13 cellular contexts compared by ENCODE assay signal in the genomic region with DNA sequence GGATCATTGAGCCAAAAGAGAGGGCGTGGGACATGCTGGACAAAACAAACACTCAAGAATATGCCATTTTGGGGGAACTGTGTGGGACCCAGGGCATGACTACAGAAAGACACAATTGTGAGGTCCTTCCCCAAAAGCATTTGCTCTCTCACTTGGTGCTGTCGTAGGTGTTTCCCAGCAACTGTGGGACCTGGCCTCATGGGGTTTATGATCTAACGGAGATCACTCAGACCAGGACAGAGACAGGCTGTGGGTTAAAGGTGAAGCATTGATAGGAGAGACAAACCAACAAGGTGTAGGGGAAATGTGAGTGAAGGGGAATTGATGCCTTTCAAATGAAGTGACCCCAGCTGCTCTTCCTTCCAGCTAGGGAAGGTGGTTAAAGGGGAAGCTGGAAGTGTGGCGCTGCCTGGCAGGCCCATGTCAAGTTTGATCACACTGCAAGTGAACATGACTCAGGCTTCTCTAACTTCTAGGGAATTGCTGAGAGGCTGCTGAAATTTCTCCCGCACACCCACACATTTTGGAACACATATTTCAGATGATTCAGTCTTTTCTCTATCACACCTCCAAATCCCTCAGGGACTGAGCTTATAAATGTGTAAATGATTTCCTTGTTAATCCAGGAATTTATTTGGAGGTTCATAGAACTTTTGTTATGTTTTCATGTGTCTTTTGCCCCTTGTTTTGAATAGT. TPM values are rescaled to one million over a fixed set of nuclear protein-coding genes. Genes with fewer than 3 reads are reported as not detected.
A peak's percentile ranks its signal among the peaks of the same experiment; 100 is the strongest.
DNase-seq lines count a peak whose midpoint lies in the region; TF ChIP-seq lines count a peak whose summit lies in the region.
"Had no signal": no experiment of that assay in that cellular context is flagged by ENCODE, and none has a peak within 500 bp of the region (broad histone marks: within the 10 kb centered on the region; RNA-seq: fewer than 3 reads in every experiment).

No MANE protein-coding gene starts in this region.

- H3K4me3 Mint-ChIP-seq in H9 = no peak overlapping the region
- H3K4me3 Mint-ChIP-seq: T-helper 2 cell treated with Interferon-gamma antibody and Interleukin-4, amounts not matched to agents 5 μg/mL and 100 μg/mL, for 36 hours had no signal

- CTCF ChIA-PET in HEK293 (lab: Yijun Ruan, JAX) = interaction anchor here (1.0 to 1.2 kb wide), 3 partner anchors 10 to 121 kb away, joined by 3 to 4 read pairs (median 3); no protein-coding TSS in a partner anchor

- H2BK12ac ChIP-seq in mesenchymal stem cell (ENCODE audit: low read length in 2 of 2) (no peak overlapping the region), H9 (ENCODE audit: insufficient read length, low read depth, low read length) (no peak overlapping the region)

- H3K27ac Mint-ChIP-seq in H9 = no peak overlapping the region
- H3K27ac Mint-ChIP-seq: T-helper 2 cell treated with Interferon-gamma antibody and Interleukin-4, amounts not matched to agents 5 μg/mL and 100 μg/mL, for 36 hours had no signal

- H2AFZ ChIP-seq in mesenchymal stem cell (ENCODE audit: low read depth, low read length) (no peak overlapping the region), H9 (ENCODE audit: low read length) (no peak overlapping the region)
- H2AFZ ChIP-seq: parathyroid adenoma had no signal

- H3K56ac ChIP-seq in H9 (ENCODE audit: insufficient read length, low read depth, low read length) = no peak overlapping the region

- H3T11ph ChIP-seq in H9 (ENCODE audit: low read length) = no peak overlapping the region

- H3K9me3 ChIP-seq in HEK293 (ENCODE audit: control insufficient read depth, insufficient read depth, low read depth, low read length) (no peaks in the 10 kb centered on the region), mesenchymal stem cell (ENCODE audit: control insufficient read depth, low read length) (no peaks in the 10 kb centered on the region), H9 (ENCODE audit: control insufficient read depth, low read depth, low read length) (no peaks in the 10 kb centered on the region)

- H2BK120ac ChIP-seq in mesenchymal stem cell (ENCODE audit: low read depth, low read length) = no peak overlapping the region
- no peak overlapping the region for H2BK120ac ChIP-seq in H9 (ENCODE audit: low read depth, low read length, poor library complexity, severe bottlenecking)

- no peaks in the 10 kb centered on the region for H4K20me1 ChIP-seq in H9 (ENCODE audit: control insufficient read depth, insufficient read depth, insufficient read length)

- H3K4me1 Mint-ChIP-seq in H9 = no peaks in the 10 kb centered on the region

- peaks cover 17% of the 10 kb centered on the region for H3K79me1 ChIP-seq in mesenchymal stem cell (replicated peaks; ENCODE audit: low read length, poor library complexity, severe bottlenecking)
- no peaks in the 10 kb centered on the region for H3K79me1 ChIP-seq in H9 (ENCODE audit: insufficient read depth, low read depth, low read length, poor library complexity, severe bottlenecking)

- 72% methylated on average over 4 of the region's 5 CpGs for WGBS in mesenchymal stem cell
- no CpG with 5 or more reads among the region's 5 CpGs for WGBS in H9 (ENCODE audit: extremely low coverage, insufficient read length, low lambda C conversion rate)

- POLR2A ChIA-PET in HEK293 (lab: Yijun Ruan, JAX) = no interaction called here

- H3K9ac ChIP-seq in mesenchymal stem cell (ENCODE audit: low read length) = peak overlapping the region; percentile 23
- H3K9ac ChIP-seq in H9 (ENCODE audit: extremely low read depth, insufficient read length, low read length) = no peak overlapping the region
- H3K9ac ChIP-seq: parathyroid adenoma had no signal

- no peaks in the 10 kb centered on the region for H3K23me2 ChIP-seq in H9 (ENCODE audit: insufficient read length, low read depth, low read length, poor library complexity, severe bottlenecking)

- TF ChIP-seq CTCF in HEK293 (tag by site-specific recombination; IDR thresholded peaks at IDR 0.05) = no peak
- no peak for TF ChIP-seq CTCF in brain microvascular endothelial cell (IDR thresholded peaks at IDR 0.05; ENCODE audit: low read depth, low read length, missing control alignments)
- no peak for TF ChIP-seq CTCF in H9 (conservative IDR thresholded peaks at IDR 0.05)

- H2BK15ac ChIP-seq in mesenchymal stem cell (ENCODE audit: low read depth, poor library complexity, severe bottlenecking) (no peak overlapping the region), H9 (ENCODE audit: low read depth, low read length) (no peak overlapping the region)

- peaks cover 10 to 37% (median 30%) of the 10 kb centered on the region in 3 experiments for H3K36me3 Mint-ChIP-seq in H9 (ENCODE audit: insufficient read depth in 1 of 3, low read depth in 3 of 3)

- H4K5ac ChIP-seq in H9 (ENCODE audit: insufficient read length, low read depth, low read length) = no peak overlapping the region

- no peak overlapping the region for H3K18ac ChIP-seq in mesenchymal stem cell (ENCODE audit: low read depth in 1 of 2, low read length in 2 of 2)
- H3K18ac ChIP-seq in H9 (ENCODE audit: insufficient read length, low read depth, low read length) = no peak overlapping the region

- H2BK5ac ChIP-seq in mesenchymal stem cell (ENCODE audit: low read depth, low read length, poor library complexity, severe bottlenecking) (no peak overlapping the region), H9 (ENCODE audit: insufficient read length, low read length) (no peak overlapping the region)

- in situ Hi-C loops in brain microvascular endothelial cell (cut with HindIII; ENCODE audit: low pct_ligation_motif_present, low sequenced_read_pairs) = no loop called here

- H3K14ac ChIP-seq in mesenchymal stem cell (ENCODE audit: low read length in 2 of 2) = no peak overlapping the region
- H3K14ac ChIP-seq in H9 (ENCODE audit: insufficient read depth, low read length) = no peak overlapping the region

- H4K91ac ChIP-seq in mesenchymal stem cell (ENCODE audit: low read length) (no peak overlapping the region), H9 (ENCODE audit: insufficient read length, low read depth, low read length) (no peak overlapping the region)

- no peaks in the 10 kb centered on the region for H3K79me2 ChIP-seq in H9 (ENCODE audit: insufficient read depth, low read length)
- H3K79me2 ChIP-seq: parathyroid adenoma had no signal

- H3K23ac ChIP-seq in mesenchymal stem cell (ENCODE audit: low read length in 2 of 2) (no peak overlapping the region), H9 (ENCODE audit: insufficient read length, low read depth, low read length) (no peak overlapping the region)

- H3K4me3 ChIP-seq in HEK293 (ENCODE audit: low read depth, low read length) = no peak overlapping the region
- H3K4me3 ChIP-seq in brain microvascular endothelial cell (ENCODE audit: low read depth, low read length) = no peak overlapping the region
- H3K4me3 ChIP-seq in mesenchymal stem cell (ENCODE audit: insufficient read depth in 1 of 2, low read depth in 1 of 2, low read length in 2 of 2) = no peak overlapping the region

- H3K27me3 ChIP-seq in brain microvascular endothelial cell (replicated peaks) = no peaks in the 10 kb centered on the region
- no peaks in the 10 kb centered on the region for H3K27me3 ChIP-seq in mesenchymal stem cell (ENCODE audit: control insufficient read depth in 1 of 2, insufficient read depth in 1 of 2, low read length in 2 of 2)
- no peaks in the 10 kb centered on the region for H3K27me3 ChIP-seq in H9 (ENCODE audit: insufficient read depth, low read length)

- no peak overlapping the region for H2BK20ac ChIP-seq in H9 (ENCODE audit: low read depth, low read length, poor library complexity, severe bottlenecking)

- H3K4me2 ChIP-seq in mesenchymal stem cell (ENCODE audit: low read length, poor library complexity, severe bottlenecking) = no peak overlapping the region
- no peak overlapping the region for H3K4me2 ChIP-seq in H9 (ENCODE audit: insufficient read depth, insufficient read length, low read length)

- H3K27ac ChIP-seq in HEK293 (ENCODE audit: extremely low read depth, low read depth, low read length) = no peak overlapping the region
- H3K27ac ChIP-seq in brain microvascular endothelial cell = no peak overlapping the region
- H3K27ac ChIP-seq in mesenchymal stem cell (ENCODE audit: low read length, poor library complexity, severe bottlenecking) = no peak overlapping the region
- no peak overlapping the region for H3K27ac ChIP-seq in H9 (ENCODE audit: insufficient read length, low read depth, low read length)
- H3K27ac ChIP-seq: parathyroid adenoma had no signal

- peak; percentile 76 for DNase-seq in AG20443 (ENCODE audit: low spot score)
- DNase-seq in brain microvascular endothelial cell = peak; percentile 51
- DNase-seq in mesenchymal stem cell = no peak
- DNase-seq in T-helper 9 cell = no peak
- no peak for DNase-seq in activated CD4-positive, CD25-positive, alpha-beta regulatory T cell treated with anti-CD3 and anti-CD28 coated beads, Interleukin-2, amount 50 U/mL, for 72 hours
- no peak for DNase-seq in stimulated activated CD4-positive, alpha-beta T cell treated with anti-CD3 and anti-CD28 coated beads, Interleukin-4, amount 100 ng/mL, for 24 hours
- DNase-seq in H9 = no peak
- DNase-seq: activated CD8-positive, alpha-beta memory T cell treated with anti-CD3 and anti-CD28 coated beads for 24 hours; NCI-H2227 treated with DMSO at 0.1 percent for 48 hours; OCI-M1 had no signal

- no peaks in the 10 kb centered on the region for H3K4me1 ChIP-seq in HEK293 (ENCODE audit: control insufficient read depth, insufficient read depth, low read length)
- peaks cover 5% of the 10 kb centered on the region for H3K4me1 ChIP-seq in mesenchymal stem cell (ENCODE audit: control insufficient read depth, insufficient read depth, low read depth, low read length)
- no peaks in the 10 kb centered on the region for H3K4me1 ChIP-seq in H9 (ENCODE audit: insufficient read depth, low read length)

- H4K8ac ChIP-seq in mesenchymal stem cell (ENCODE audit: low read length) (no peak overlapping the region), H9 (replicated peaks; ENCODE audit: insufficient read length, low read depth, low read length) (no peak overlapping the region)

- H2AK5ac ChIP-seq in mesenchymal stem cell (ENCODE audit: low read length, severe bottlenecking) = no peak overlapping the region
- no peak overlapping the region for H2AK5ac ChIP-seq in H9 (ENCODE audit: insufficient read length, low read length)

- H3K4ac ChIP-seq in mesenchymal stem cell (ENCODE audit: low read depth in 1 of 2, low read length in 2 of 2) = no peak overlapping the region
- H3K4ac ChIP-seq in H9 (ENCODE audit: low read depth, low read length) = no peak overlapping the region

- peaks cover 3 to 10% of the 10 kb centered on the region in 2 experiments for H3K9me3 Mint-ChIP-seq in H9

- H3K27me3 Mint-ChIP-seq in H9 (ENCODE audit: low read depth) = no peaks in the 10 kb centered on the region

- peaks cover 4 to 42% of the 10 kb centered on the region in 2 experiments; a peak in 2 of 3 replicates for H3K36me3 ChIP-seq in HEK293 (ENCODE audit: control insufficient read depth in 2 of 2, insufficient read depth in 1 of 2, low read length in 2 of 2)
- peaks cover 12% of the 10 kb centered on the region for H3K36me3 ChIP-seq in brain microvascular endothelial cell (replicated peaks)
- peaks cover 16 to 23% of the 10 kb centered on the region in 2 experiments for H3K36me3 ChIP-seq in mesenchymal stem cell (ENCODE audit: control insufficient read depth in 1 of 2, insufficient read depth in 2 of 2, low read depth in 1 of 2, low read length in 2 of 2)

TF ChIP-seq in HEK293, 187 proteins besides CTCF, POLR2A, EP300 and RAD21 (continues in another document):
- TF ChIP-seq ZFHX2 (tag by site-specific recombination; conservative IDR thresholded peaks at IDR 0.05) = peak; percentile 30

RNA-seq across cellular contexts. Expression of a gene that starts 30.2 kb away (rescaled TPM):
- polyA plus RNA-seq in mesenchymal stem cell (2013, experiment 1 of 2) = 10.5 TPM
- polyA plus RNA-seq in mesenchymal stem cell (2013, experiment 2 of 2) = 10.5 TPM
- total RNA-seq in H9 (2021) = 16.8 and 19.1 TPM in 2 replicates

Comparison
In these comparisons a context has a peak if more than half of its experiments do, and no peak if none do; other contexts are left out.
1. DNase-seq: peak in AG20443 (single experiment) and brain microvascular endothelial cell (single experiment); none in mesenchymal stem cell (single experiment), T-helper 9 cell (single experiment), activated CD4-positive, CD25-positive, alpha-beta regulatory T cell treated with anti-CD3 and anti-CD28 coated beads, Interleukin-2, amount 50 U/mL, for 72 hours (single experiment), stimulated activated CD4-positive, alpha-beta T cell treated with anti-CD3 and anti-CD28 coated beads, Interleukin-4, amount 100 ng/mL, for 24 hours (single experiment) and H9 (single experiment).